Comparison of ENCODE assay signal across 8 cellular contexts in the genomic region with DNA sequence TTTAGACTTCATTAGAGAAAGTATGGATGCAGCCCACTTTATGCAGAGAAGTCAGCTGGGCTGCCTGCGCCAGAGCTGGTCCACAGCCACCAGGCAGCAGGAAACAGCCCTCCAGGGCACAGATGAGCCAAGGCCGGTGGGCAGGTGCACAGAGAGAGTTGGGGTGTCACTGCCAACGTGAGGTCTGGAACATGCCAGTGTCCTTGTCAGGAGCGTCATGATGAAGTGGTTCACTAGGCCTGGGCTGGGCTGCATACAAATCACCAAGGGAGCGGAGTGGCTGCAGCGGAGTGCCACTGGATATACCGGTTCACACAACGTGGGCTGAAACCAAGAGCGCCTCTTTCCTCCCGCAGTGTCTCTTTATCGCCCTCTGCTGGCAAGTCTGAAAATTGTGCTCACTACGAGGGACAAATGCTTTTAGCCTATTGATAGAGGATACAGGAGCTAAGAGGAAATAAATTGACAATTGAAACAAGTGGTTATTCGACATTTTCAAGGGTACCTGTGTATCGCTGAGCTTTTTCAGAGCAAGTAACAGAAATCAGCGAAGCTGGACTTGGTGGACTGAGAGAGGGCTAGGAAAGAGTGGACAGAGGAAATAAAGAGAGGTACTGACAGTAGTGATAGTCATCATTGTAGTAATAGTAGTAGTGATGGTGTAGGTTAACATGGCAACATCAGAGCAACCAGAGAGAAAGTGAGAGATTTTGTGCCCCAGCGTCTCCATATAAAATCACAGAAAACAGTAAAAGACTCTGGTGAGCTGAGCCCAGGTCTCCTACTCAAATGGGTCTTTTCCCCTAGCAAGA. TPM values are rescaled to one million over a fixed set of nuclear protein-coding genes. Genes with fewer than 3 reads are reported as not detected.
DNase-seq lines count a peak whose midpoint lies in the region; TF ChIP-seq lines count a peak whose summit lies in the region.

No MANE protein-coding gene starts in this region.

- peaks cover 13% of the 10 kb centered on the region for H3K4me1 Mint-ChIP-seq in activated naive CD4-positive, alpha-beta T cell treated with anti-CD3 and anti-CD28 coated beads, Interleukin-2, amount 10 ng/mL, durations not matched to agents 7 days and 5 days

- POLR2A ChIA-PET in HEK293 (lab: Yijun Ruan, JAX), result interaction anchor here (0.6 to 1.5 kb wide), 2 partner anchors 41 to 52 kb away, joined by 3 to 4 read pairs; partner anchors contain the start of gene ITPR2

- no peak overlapping the region for H4K8ac ChIP-seq in trophoblast cell (ENCODE audit: low read depth, low read length)

- H3K4ac ChIP-seq in trophoblast cell (ENCODE audit: low read depth, low read length), result no peak overlapping the region

- H2BK5ac ChIP-seq in trophoblast cell (ENCODE audit: low read depth, low read length, poor library complexity), result no peak overlapping the region

- H3K23ac ChIP-seq in trophoblast cell (ENCODE audit: low read length), result no peak overlapping the region

- no peaks in the 10 kb centered on the region for H3K27me3 ChIP-seq in trophoblast cell (ENCODE audit: insufficient read depth, low read length)
- H3K27me3 ChIP-seq in tibial artery, result no peaks in the 10 kb centered on the region

- H3K9ac ChIP-seq in SK-N-MC (ENCODE audit: insufficient read length), result no peak overlapping the region
- no peak overlapping the region for H3K9ac ChIP-seq in trophoblast cell (ENCODE audit: low read length)

- peaks cover 21% of the 10 kb centered on the region for H3K27me3 Mint-ChIP-seq in activated naive CD4-positive, alpha-beta T cell treated with anti-CD3 and anti-CD28 coated beads, Interleukin-2, amount 10 ng/mL, durations not matched to agents 7 days and 5 days

- peak overlapping the region; percentile 4 for H3K4me3 Mint-ChIP-seq in activated naive CD4-positive, alpha-beta T cell treated with anti-CD3 and anti-CD28 coated beads, Interleukin-2, amount 10 ng/mL, durations not matched to agents 7 days and 5 days

- H3K4me1 ChIP-seq in HEK293 (ENCODE audit: control insufficient read depth, insufficient read depth, low read length) (no peaks in the 10 kb centered on the region), trophoblast cell (ENCODE audit: control insufficient read depth in 1 of 2, insufficient read depth in 2 of 2, low read length in 2 of 2) (peaks cover 2 to 3% of the 10 kb centered on the region in 2 experiments), tibial artery (peaks cover 0 to 3% (median 0%) of the 10 kb centered on the region in 4 donors)

- H3K9me3 ChIP-seq in HEK293 (ENCODE audit: control insufficient read depth, insufficient read depth, low read depth, low read length) (no peaks in the 10 kb centered on the region), SK-N-MC (ENCODE audit: low read depth, low read length) (no peaks in the 10 kb centered on the region), trophoblast cell (ENCODE audit: insufficient read depth, low read depth, low read length) (no peaks in the 10 kb centered on the region), tibial artery (no peaks in the 10 kb centered on the region)

- in situ Hi-C loops in G401 (cut with HindIII; ENCODE audit: low sequenced_read_pairs), result no loop called here

- no peaks in the 10 kb centered on the region for H3K79me1 ChIP-seq in trophoblast cell (ENCODE audit: low read length)

- H3K36me3 ChIP-seq in HEK293 (ENCODE audit: control insufficient read depth in 2 of 2, insufficient read depth in 1 of 2, low read length in 2 of 2) (no peaks in the 10 kb centered on the region; a peak in 1 of 3 replicates), SK-N-MC (ENCODE audit: insufficient read depth, low read length) (no peaks in the 10 kb centered on the region), trophoblast cell (ENCODE audit: control insufficient read depth in 1 of 2, insufficient read depth in 2 of 2, low read length in 2 of 2) (no peaks in the 10 kb centered on the region), tibial artery (no peaks in the 10 kb centered on the region)

- WGBS in trophoblast cell (ENCODE audit: extremely low coverage, insufficient coverage, insufficient read length), result no CpG with 5 or more reads among the region's 16 CpGs

- H2BK12ac ChIP-seq in trophoblast cell (ENCODE audit: low read length), result no peak overlapping the region

- H3K4me2 ChIP-seq in trophoblast cell (ENCODE audit: low read length), result no peak overlapping the region

- H3K27ac ChIP-seq in HEK293 (ENCODE audit: extremely low read depth, low read depth, low read length), result no peak overlapping the region
- H3K27ac ChIP-seq in SK-N-MC, result no peak overlapping the region
- no peak overlapping the region for H3K27ac ChIP-seq in trophoblast cell (ENCODE audit: low read depth, low read length)
- no peak overlapping the region for H3K27ac ChIP-seq in tibial artery

- intact Hi-C loops in tibial artery (cut with DNase I; ENCODE audit: low total_unique reads), result no loop called here

- peaks cover 3% of the 10 kb centered on the region for H3K9me3 Mint-ChIP-seq in activated naive CD4-positive, alpha-beta T cell treated with anti-CD3 and anti-CD28 coated beads, Interleukin-2, amount 10 ng/mL, durations not matched to agents 7 days and 5 days

- no peaks in the 10 kb centered on the region for H3K36me3 Mint-ChIP-seq in activated naive CD4-positive, alpha-beta T cell treated with anti-CD3 and anti-CD28 coated beads, Interleukin-2, amount 10 ng/mL, durations not matched to agents 7 days and 5 days

- H2AK5ac ChIP-seq in trophoblast cell (ENCODE audit: low read length), result no peak overlapping the region

- no peak overlapping the region for H4K91ac ChIP-seq in trophoblast cell (ENCODE audit: low read depth, low read length)

- CTCF ChIA-PET in HEK293 (lab: Yijun Ruan, JAX), result interaction anchor here (0.6 to 3.5 kb wide), 56 partner anchors 8 to 1734 kb away, joined by 3 to 33 read pairs (median 4); partner anchors contain the start of genes ITPR2 and TM7SF3
- CTCF ChIA-PET in activated naive CD4-positive, alpha-beta T cell treated with anti-CD3 and anti-CD28 coated beads, Interleukin-2, amount 10 ng/mL, durations not matched to agents 7 days and 5 days (lab: Charles Lee), result interaction anchor here (0.5 to 5.1 kb wide), 35 partner anchors 10 to 421 kb away, joined by 3 to 44 read pairs (median 4); partner anchors contain the start of genes INTS13, ITPR2 and TM7SF3

- no peak overlapping the region for H3K18ac ChIP-seq in trophoblast cell (ENCODE audit: low read length)

- H2AFZ ChIP-seq in trophoblast cell (ENCODE audit: insufficient read depth, low read length, poor library complexity), result no peak overlapping the region

- no peak overlapping the region for H3K27ac Mint-ChIP-seq in activated naive CD4-positive, alpha-beta T cell treated with anti-CD3 and anti-CD28 coated beads, Interleukin-2, amount 10 ng/mL, durations not matched to agents 7 days and 5 days

- H2BK120ac ChIP-seq in trophoblast cell (ENCODE audit: insufficient read depth, low read length, poor library complexity), result no peak overlapping the region

- no peak overlapping the region for H3K14ac ChIP-seq in trophoblast cell (ENCODE audit: low read length)

- TF ChIP-seq CTCF in HEK293 (tag by site-specific recombination; IDR thresholded peaks at IDR 0.05) (peak; percentile 84), tibial artery (IDR thresholded peaks at IDR 0.05) (peak; percentile 90 to 96)

- H4K12ac ChIP-seq in trophoblast cell (ENCODE audit: low read depth, low read length), result no peak overlapping the region

- no peaks in the 10 kb centered on the region for H3K79me2 ChIP-seq in trophoblast cell (ENCODE audit: control insufficient read depth, insufficient read depth, low read length, poor library complexity)

- H3K4me3 ChIP-seq in HEK293 (ENCODE audit: low read depth, low read length) (no peak overlapping the region), SK-N-MC (no peak overlapping the region), trophoblast cell (ENCODE audit: low read depth, low read length) (no peak overlapping the region), tibial artery (no peak overlapping the region)

- DNase-seq in G401 (ENCODE audit: low spot score) (peak; percentile 87), NCI-H1048 (lab: John Stamatoyannopoulos, UW) (peak; percentile 83), SK-N-MC (ENCODE audit: low read depth, low spot score) (peak; percentile 50), globus pallidus (ENCODE audit: low spot score) (peak; percentile 83), trophoblast cell (peak; percentile 82 to 98), tibial artery (peak; percentile 86 to 87)
- peak; percentile 89 for DNase-seq in activated naive CD4-positive, alpha-beta T cell treated with anti-CD3 and anti-CD28 coated beads, Interleukin-2, amount 10 ng/mL, durations not matched to agents 7 days and 5 days

TF ChIP-seq in HEK293, 187 proteins besides CTCF, POLR2A, EP300 and RAD21 (continues in another document):
- peak; percentile 34; the same call in 1 of the 2 replicates for TF ChIP-seq ZNF449 (tag by site-specific recombination; IDR thresholded peaks at IDR 0.05)
- peak; percentile 30; the same call in 1 of the 2 replicates for TF ChIP-seq EGR2 (tag by site-specific recombination; IDR thresholded peaks at IDR 0.05; ENCODE audit: low read depth)
- TF ChIP-seq ZFHX2 (tag by site-specific recombination; conservative IDR thresholded peaks at IDR 0.05), result peak; percentile 35; the same call in 1 of the 2 replicates
- TF ChIP-seq TRIM28 (IDR thresholded peaks at IDR 0.05; ENCODE audit: borderline replicate concordance, low read length), result peak; percentile 71; the same call in 1 of the 2 replicates
- TF ChIP-seq REPIN1 (tag by site-specific recombination; IDR thresholded peaks at IDR 0.05; ENCODE audit: low read depth), result 0 out of 2 replicates have a peak, but pooled peaks have one; percentile 22
- no peak for TF ChIP-seq GLI4 (tag by site-specific recombination; IDR thresholded peaks at IDR 0.05)
- 0 out of 2 replicates have a peak, but pooled peaks have one; percentile 28 for TF ChIP-seq ZNF2 (tag by site-specific recombination; IDR thresholded peaks at IDR 0.05)
- no peak for TF ChIP-seq ZNF416 (tag by site-specific recombination; IDR thresholded peaks at IDR 0.05)
- no peak for TF ChIP-seq ZBTB1 (tag by site-specific recombination; IDR thresholded peaks at IDR 0.05)

RNA-seq across cellular contexts. Expression of gene ITPR2, which starts 52.0 kb away (rescaled TPM):
- total RNA-seq in G401 (2014; rRNA removed; shearing (Covaris generic)), result 3.0 and 17.5 TPM in 2 replicates
- 5.4 and 5.5 TPM in 2 replicates for polyA plus RNA-seq in trophoblast cell (2013)

RNA-seq across cellular contexts. Expression of gene INTS13, which starts 52.8 kb away (rescaled TPM):
- 48.1 and 58.6 TPM in 2 replicates for total RNA-seq in G401 (2014; rRNA removed; shearing (Covaris generic))
- polyA plus RNA-seq in trophoblast cell (2013), result 18.6 and 19.1 TPM in 2 replicates

RNA-seq across cellular contexts. Expression of gene FGFR1OP2, which starts 53.3 kb away (rescaled TPM):
- 27.0 and 45.7 TPM in 2 replicates for total RNA-seq in G401 (2014; rRNA removed; shearing (Covaris generic))
- polyA plus RNA-seq in trophoblast cell (2013), result 49.4 and 49.6 TPM in 2 replicates
